ENCODE assay signal across 26 cellular contexts in the genomic region with DNA sequence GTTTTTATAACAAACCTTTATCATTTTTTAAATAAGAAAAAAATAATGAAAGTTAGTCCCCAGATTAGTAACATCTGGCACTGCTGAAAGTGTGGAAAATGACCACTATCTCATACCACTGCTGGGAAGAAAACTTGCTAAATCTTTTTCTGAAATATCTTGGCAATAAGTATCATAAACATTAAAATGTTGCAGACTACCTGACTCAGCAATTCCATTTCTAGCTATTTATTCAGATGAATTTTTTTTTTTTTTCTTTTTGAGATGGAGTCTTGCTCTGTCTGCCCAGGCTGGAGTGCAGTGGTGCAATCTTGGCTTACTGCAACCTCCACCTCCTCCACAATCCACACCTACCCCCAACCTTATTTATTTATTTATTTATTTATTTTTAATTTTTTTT. TPM values are rescaled to one million over a fixed set of nuclear protein-coding genes. Genes with fewer than 3 reads are reported as not detected.
DNase-seq lines count a peak whose midpoint lies in the region; ATAC-seq, FAIRE-seq and TF ChIP-seq lines count a peak whose summit lies in the region.
"Had no signal": no experiment of that assay in that cellular context is flagged by ENCODE, and none has a peak within 500 bp of the region (broad histone marks: within the 10 kb centered on the region; RNA-seq: fewer than 3 reads in every experiment).

No MANE protein-coding gene starts in this region.

- H3K27me3 Mint-ChIP-seq in activated T-cell treated with anti-CD3 and anti-CD28 coated beads, Interleukin-2, amount 50 U/mL, for 4 hours (ENCODE audit: low read depth): no peaks in the 10 kb centered on the region
- H3K27me3 Mint-ChIP-seq: activated B cell treated with CpG ODN at 0.5 μM for 24 hours; CD4-positive, alpha-beta memory T cell had no signal

- DNase-seq in amniotic epithelial cell (ENCODE audit: low read depth): peak; percentile 62
- DNase-seq in fibroblast of the aortic adventitia (ENCODE audit: low read depth): peak; percentile 90
- DNase-seq in sciatic nerve (ENCODE audit: low spot score): no peak
- no peak for DNase-seq in activated T-cell treated with anti-CD3 and anti-CD28 coated beads, Interleukin-2, amount 50 U/mL, for 4 hours
- no peak for DNase-seq in activated effector memory CD4-positive, alpha-beta T cell treated with Interleukin-2 at 50 U/mL for 16 hours
- DNase-seq: activated B cell treated with CpG ODN at 0.5 μM for 24 hours; activated CD4-positive, alpha-beta memory T cell treated with anti-CD3 and anti-CD28 coated beads, Interleukin-2, amount 10 ng/mL, durations not matched to agents 7 days and 5 days; activated gamma-delta T cell; body of pancreas; CD4-positive, alpha-beta memory T cell; effector CD8-positive, alpha-beta T cell; EL; left colon; natural killer cell; NCI-H146; NCI-H524; SHP77; spleen; stimulated activated CD4-positive, alpha-beta T cell treated with anti-CD3 and anti-CD28 coated beads, Interleukin-4, amount 100 ng/mL, for 1 hour; stimulated activated naive CD4-positive, alpha-beta T cell had no signal

- ATAC-seq in sciatic nerve (peak; percentile 67), GM18520 (IDR thresholded peaks at IDR 0.05; ENCODE audit: unreplicated experiment) (no peak), HG02840 (IDR thresholded peaks at IDR 0.05; ENCODE audit: low FRiP score, unreplicated experiment) (no peak)
- ATAC-seq in activated T-cell treated with anti-CD3 and anti-CD28 coated beads, Interleukin-2, amount 50 U/mL, for 4 hours: no peak
- ATAC-seq: body of pancreas, esophagus mucosa, left colon, natural killer cell had no signal

- no peak overlapping the region for H3K4me3 ChIP-seq in fibroblast of the aortic adventitia (ENCODE audit: low read depth, low read length)
- H3K4me3 ChIP-seq: body of pancreas, spleen had no signal

- H3K4me1 Mint-ChIP-seq in activated T-cell treated with anti-CD3 and anti-CD28 coated beads, Interleukin-2, amount 50 U/mL, for 4 hours (ENCODE audit: low read depth): no peaks in the 10 kb centered on the region
- H3K4me1 Mint-ChIP-seq: activated B cell treated with CpG ODN at 0.5 μM for 24 hours; CD4-positive, alpha-beta memory T cell; natural killer cell had no signal

- intact Hi-C loops in sciatic nerve (cut with DNase I): no loop called here

- no peak overlapping the region for H3K4me3 Mint-ChIP-seq in activated T-cell treated with anti-CD3 and anti-CD28 coated beads, Interleukin-2, amount 50 U/mL, for 4 hours
- H3K4me3 Mint-ChIP-seq: activated B cell treated with CpG ODN at 0.5 μM for 24 hours; activated CD4-positive, alpha-beta memory T cell treated with anti-CD3 and anti-CD28 coated beads, Interleukin-2, amount 10 ng/mL, durations not matched to agents 7 days and 5 days; CD4-positive, alpha-beta memory T cell; mesothelial cell of epicardium; natural killer cell had no signal

- H3K9me3 Mint-ChIP-seq in activated T-cell treated with anti-CD3 and anti-CD28 coated beads, Interleukin-2, amount 50 U/mL, for 4 hours: no peaks in the 10 kb centered on the region
- H3K9me3 Mint-ChIP-seq: activated B cell treated with CpG ODN at 0.5 μM for 24 hours; activated CD4-positive, alpha-beta memory T cell treated with anti-CD3 and anti-CD28 coated beads, Interleukin-2, amount 10 ng/mL, durations not matched to agents 7 days and 5 days; mesothelial cell of epicardium; natural killer cell had no signal

- no peaks in the 10 kb centered on the region for H3K36me3 Mint-ChIP-seq in activated T-cell treated with anti-CD3 and anti-CD28 coated beads, Interleukin-2, amount 50 U/mL, for 4 hours (ENCODE audit: insufficient read depth)
- H3K36me3 Mint-ChIP-seq: CD4-positive, alpha-beta memory T cell; mesothelial cell of epicardium; natural killer cell had no signal

- peak; percentile 45 for FAIRE-seq in G401.6 (lab: Jason Lieb, UNC)
- FAIRE-seq: HTR-8/SVneo had no signal

- TF ChIP-seq CTCF in fibroblast of the aortic adventitia (IDR thresholded peaks at IDR 0.05; ENCODE audit: insufficient read depth, low read length): no peak

RNA-seq across cellular contexts. Expression of a gene that starts 35.3 kb away (rescaled TPM):
- total RNA-seq in fibroblast of the aortic adventitia (ENCODE audit: low replicate concordance): 27.9 and 36.1 TPM in 2 replicates
- 53.9 TPM for total RNA-seq in sciatic nerve
- total RNA-seq in activated T-cell treated with anti-CD3 and anti-CD28 coated beads, Interleukin-2, amount 50 U/mL, for 4 hours: 10 to 100 TPM; 21.0 to 31.5 (median 24.7) TPM

Comparison
In these comparisons a context has a peak if more than half of its experiments do, and no peak if none do; other contexts are left out.
1. DNase-seq: peak in amniotic epithelial cell (single experiment) and fibroblast of the aortic adventitia (single experiment); none in sciatic nerve (single experiment), activated T-cell treated with anti-CD3 and anti-CD28 coated beads, Interleukin-2, amount 50 U/mL, for 4 hours (single experiment) and activated effector memory CD4-positive, alpha-beta T cell treated with Interleukin-2 at 50 U/mL for 16 hours (single experiment).